In the genomic region with DNA sequence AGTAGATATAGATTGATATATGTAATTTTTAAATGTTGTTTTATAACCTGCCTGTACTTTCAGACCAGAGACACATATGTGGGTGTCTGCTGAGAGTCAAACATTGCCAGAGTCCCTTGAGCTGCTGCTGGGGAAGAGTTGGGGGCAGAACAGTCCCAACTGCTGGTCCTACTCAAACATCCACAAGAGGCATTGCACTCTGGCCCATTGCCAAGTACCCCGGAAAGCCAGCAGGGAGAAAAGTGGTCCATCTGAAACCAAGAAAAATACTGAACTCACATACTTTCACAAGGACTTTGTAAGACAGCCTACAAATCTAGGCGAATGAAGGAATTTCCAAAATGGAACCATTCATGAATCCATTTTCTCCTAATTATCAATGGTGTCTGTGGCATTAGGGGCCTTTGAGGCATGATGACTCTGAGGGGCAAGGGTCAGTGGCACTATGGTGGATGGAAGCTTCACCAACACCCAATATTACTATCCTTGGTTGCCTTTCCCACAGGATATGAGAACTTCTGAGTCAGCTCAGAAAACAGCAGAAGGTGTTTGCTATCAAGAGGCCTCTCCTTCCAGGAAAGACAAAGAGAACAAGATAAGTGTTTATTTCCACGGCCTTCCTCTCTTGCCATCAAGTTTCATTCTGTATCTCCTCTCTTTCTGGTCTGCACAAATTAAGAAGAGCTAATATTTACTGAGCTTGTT, we compare ENCODE assay signal across 23 cellular contexts. TPM values are rescaled to one million over a fixed set of nuclear protein-coding genes. Genes with fewer than 3 reads are reported as not detected.
A peak's percentile ranks its signal among the peaks of the same experiment; 100 is the strongest.
DNase-seq lines count a peak whose midpoint lies in the region; ATAC-seq and TF ChIP-seq lines count a peak whose summit lies in the region.
"Had no signal": no experiment of that assay in that cellular context is flagged by ENCODE, and none has a peak within 500 bp of the region (broad histone marks: within the 10 kb centered on the region; RNA-seq: fewer than 3 reads in every experiment).

No MANE protein-coding gene starts in this region.

- H3K36me3 ChIP-seq in MM.1S (replicated peaks; ENCODE audit: insufficient read depth, low read length): no peaks in the 10 kb centered on the region

- no peak overlapping the region for H3K27ac ChIP-seq in MM.1S (ENCODE audit: low read length)
- H3K27ac ChIP-seq: SK-N-MC had no signal

- H3K36me3 Mint-ChIP-seq in activated CD8-positive, alpha-beta memory T cell treated with anti-CD3 and anti-CD28 coated beads, Interleukin-2, amount 10 ng/mL, durations not matched to agents 7 days and 5 days: peaks cover 11% of the 10 kb centered on the region

- no peaks in the 10 kb centered on the region for H3K9me2 ChIP-seq in MM.1S (replicated peaks; ENCODE audit: insufficient read depth, low read length)

- no peak overlapping the region for H3K4me2 ChIP-seq in MM.1S (ENCODE audit: low read depth, low read length)

- H3K4me1 Mint-ChIP-seq in activated CD8-positive, alpha-beta memory T cell treated with anti-CD3 and anti-CD28 coated beads, Interleukin-2, amount 10 ng/mL, durations not matched to agents 7 days and 5 days: peaks cover 5% of the 10 kb centered on the region

- no peaks in the 10 kb centered on the region for H3K9me3 Mint-ChIP-seq in activated CD8-positive, alpha-beta memory T cell treated with anti-CD3 and anti-CD28 coated beads, Interleukin-2, amount 10 ng/mL, durations not matched to agents 7 days and 5 days (ENCODE audit: low read depth)

- 0 out of 2 replicates have a peak, but pooled peaks cover 4% of the 10 kb centered on the region for H3K4me1 ChIP-seq in MM.1S (ENCODE audit: low read length)

- peak; percentile 5 for DNase-seq in activated CD8-positive, alpha-beta memory T cell treated with anti-CD3 and anti-CD28 coated beads, Interleukin-2, amount 10 ng/mL, durations not matched to agents 7 days and 5 days
- no peak for DNase-seq in activated CD8-positive, alpha-beta memory T cell treated with anti-CD3 and anti-CD28 coated beads for 24 hours
- DNase-seq in MM.1S (peak; percentile 18), glomerular visceral epithelial cell (ENCODE audit: extremely low spot score) (peak; percentile 13), ureter (ENCODE audit: low spot score) (no peak)
- DNase-seq in activated CD4-positive, alpha-beta T cell treated with anti-CD3 and anti-CD28 coated beads for 1 hour: no peak
- DNase-seq: C1 segment of cervical spinal cord; CD4-positive, alpha-beta memory T cell; COR-L47; DMS79; EL; GF-D8; H9; KG1; NCI-H1092; NCI-H1417 treated with DMSO at 0.1 percent for 48 hours; NCI-H1694 treated with DMSO at 0.1 percent for 48 hours; NCI-H526; OCI-M1; SIG-M5 had no signal

- H3F3A ChIP-seq in MM.1S (ENCODE audit: insufficient read depth, low read length): no peaks in the 10 kb centered on the region

- no peaks in the 10 kb centered on the region for H3K27me3 ChIP-seq in MM.1S (replicated peaks; ENCODE audit: insufficient read depth, low read length)

- no peak overlapping the region for H2AFZ ChIP-seq in MM.1S (ENCODE audit: low read length)

- ATAC-seq in activated CD8-positive, alpha-beta memory T cell treated with anti-CD3 and anti-CD28 coated beads, Interleukin-2, amount 10 ng/mL, durations not matched to agents 7 days and 5 days: no peak
- peak; percentile 28 for ATAC-seq in GM19463 (IDR thresholded peaks at IDR 0.05; ENCODE audit: unreplicated experiment)

- H3K9me3 ChIP-seq in MM.1S (replicated peaks; ENCODE audit: insufficient read depth, low read length): no peaks in the 10 kb centered on the region

- H3K4me3 ChIP-seq in MM.1S (ENCODE audit: low read length): no peak overlapping the region
- H3K4me3 ChIP-seq: SK-N-MC had no signal

- peaks cover 91% of the 10 kb centered on the region for H3K27me3 Mint-ChIP-seq in activated CD8-positive, alpha-beta memory T cell treated with anti-CD3 and anti-CD28 coated beads, Interleukin-2, amount 10 ng/mL, durations not matched to agents 7 days and 5 days

- H3K4me3 Mint-ChIP-seq in activated CD8-positive, alpha-beta memory T cell treated with anti-CD3 and anti-CD28 coated beads, Interleukin-2, amount 10 ng/mL, durations not matched to agents 7 days and 5 days: no peak overlapping the region
- H3K4me3 Mint-ChIP-seq: CD4-positive, alpha-beta memory T cell; H9 had no signal

- H4K20me1 ChIP-seq in MM.1S (ENCODE audit: insufficient read depth, low read length): no peaks in the 10 kb centered on the region

- H3K27ac Mint-ChIP-seq in activated CD8-positive, alpha-beta memory T cell treated with anti-CD3 and anti-CD28 coated beads, Interleukin-2, amount 10 ng/mL, durations not matched to agents 7 days and 5 days: no peak overlapping the region
- H3K27ac Mint-ChIP-seq: CD4-positive, alpha-beta memory T cell; H9 had no signal

- CTCF ChIA-PET in activated CD8-positive, alpha-beta memory T cell treated with anti-CD3 and anti-CD28 coated beads, Interleukin-2, amount 10 ng/mL, durations not matched to agents 7 days and 5 days (lab: Charles Lee): no interaction called here

- H3K79me2 ChIP-seq in MM.1S (ENCODE audit: low read length): no peaks in the 10 kb centered on the region

- H3K9ac ChIP-seq in MM.1S (ENCODE audit: low read length): no peak overlapping the region

- no peak for TF ChIP-seq CTCF in MM.1S (IDR thresholded peaks at IDR 0.05; ENCODE audit: low read length)

RNA-seq across cellular contexts. Expression of a gene that starts 7.3 kb away (rescaled TPM):
- total RNA-seq in activated CD8-positive, alpha-beta memory T cell treated with anti-CD3 and anti-CD28 coated beads, Interleukin-2, amount 10 ng/mL, durations not matched to agents 7 days and 5 days: not detected
- total RNA-seq in ureter: not detected
- total RNA-seq: CD4-positive, alpha-beta memory T cell; T-helper 1 cell treated with Interleukin-12 subunit alpha and Interleukin-12 subunit beta and Interleukin-4 antibody, amounts not matched to agents 30 ng/mL and 1 ng/mL, for 36 hours had no signal

Comparison
In these comparisons a context has a peak if more than half of its experiments do, and no peak if none do; other contexts are left out.
1. DNase-seq: peak in activated CD8-positive, alpha-beta memory T cell treated with anti-CD3 and anti-CD28 coated beads, Interleukin-2, amount 10 ng/mL, durations not matched to agents 7 days and 5 days (single experiment), MM.1S (single experiment) and glomerular visceral epithelial cell (single experiment); none in activated CD8-positive, alpha-beta memory T cell treated with anti-CD3 and anti-CD28 coated beads for 24 hours (single experiment), ureter (single experiment) and activated CD4-positive, alpha-beta T cell treated with anti-CD3 and anti-CD28 coated beads for 1 hour (single experiment).